ENCODE assay signal across 8 cellular contexts in the genomic region with DNA sequence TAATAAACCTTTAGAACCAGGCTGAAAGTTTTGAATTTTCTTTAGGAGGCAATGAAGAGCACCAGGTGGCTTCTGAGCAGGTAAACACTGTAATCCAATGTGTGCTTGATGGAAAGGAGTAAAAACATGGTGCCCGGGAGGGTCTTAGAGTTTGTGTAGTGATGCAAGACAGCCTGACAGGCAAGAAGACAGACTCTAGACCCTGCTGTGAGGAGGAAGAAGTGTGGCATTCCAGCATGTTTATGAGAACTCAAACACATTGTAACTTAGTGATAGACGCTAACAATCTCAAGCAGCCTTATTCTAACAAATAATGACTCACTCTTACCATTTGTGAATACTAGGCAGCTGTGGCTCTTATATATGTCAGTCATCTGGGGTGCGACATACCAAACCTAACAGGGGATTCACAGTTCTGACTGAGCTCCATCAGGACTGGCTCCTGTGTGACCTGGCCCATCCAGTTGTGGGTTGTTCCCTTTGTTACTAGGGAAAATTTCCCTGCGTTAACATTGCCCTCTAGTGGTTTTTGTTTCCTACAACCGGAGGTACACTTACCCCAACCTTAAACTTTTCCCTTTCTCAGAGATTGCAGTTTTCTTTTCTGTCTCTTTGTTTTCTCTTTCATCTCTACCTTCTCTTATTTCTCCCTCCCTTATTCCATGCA. TPM values are rescaled to one million over a fixed set of nuclear protein-coding genes. Genes with fewer than 3 reads are reported as not detected.
DNase-seq lines count a peak whose midpoint lies in the region; ATAC-seq and TF ChIP-seq lines count a peak whose summit lies in the region.

No MANE protein-coding gene starts in this region.

- no peak overlapping the region for H3K4me3 Mint-ChIP-seq in activated T-cell treated with anti-CD3 and anti-CD28 coated beads, Interleukin-2, amount 50 U/mL, for 4 hours

- H3K4me1 Mint-ChIP-seq in activated T-cell treated with anti-CD3 and anti-CD28 coated beads, Interleukin-2, amount 50 U/mL, for 4 hours (ENCODE audit: low read depth), result peaks cover 19% of the 10 kb centered on the region

- DNase-seq in AG20443 (ENCODE audit: low spot score), result peak; percentile 56
- DNase-seq in OCI-M1 (lab: John Stamatoyannopoulos, UW), result peak; percentile 90
- DNase-seq in activated T-cell treated with anti-CD3 and anti-CD28 coated beads, Interleukin-2, amount 50 U/mL, for 4 hours, result peak; percentile 53
- peak; percentile 68 for DNase-seq in fibroblast of the aortic adventitia (ENCODE audit: low read depth)
- peak; percentile 61 for DNase-seq in pons (ENCODE audit: low spot score)
- no peak for DNase-seq in NCI-H187 (lab: John Stamatoyannopoulos, UW)

- TF ChIP-seq CTCF in fibroblast of the aortic adventitia (IDR thresholded peaks at IDR 0.05; ENCODE audit: insufficient read depth, low read length), result peak; percentile 48

- no peak overlapping the region for H3K4me3 ChIP-seq in fibroblast of the aortic adventitia (ENCODE audit: low read depth, low read length)

- no peaks in the 10 kb centered on the region for H3K9me3 Mint-ChIP-seq in activated T-cell treated with anti-CD3 and anti-CD28 coated beads, Interleukin-2, amount 50 U/mL, for 4 hours

- no peaks in the 10 kb centered on the region for H3K27me3 Mint-ChIP-seq in activated T-cell treated with anti-CD3 and anti-CD28 coated beads, Interleukin-2, amount 50 U/mL, for 4 hours (ENCODE audit: low read depth)

- peak; percentile 79 for ATAC-seq in GM18517 (IDR thresholded peaks at IDR 0.05; ENCODE audit: unreplicated experiment)
- peak; percentile 70 for ATAC-seq in HG03159 (IDR thresholded peaks at IDR 0.05; ENCODE audit: unreplicated experiment)
- ATAC-seq in activated T-cell treated with anti-CD3 and anti-CD28 coated beads, Interleukin-2, amount 50 U/mL, for 4 hours, result peak; percentile 100

- H3K36me3 Mint-ChIP-seq in activated T-cell treated with anti-CD3 and anti-CD28 coated beads, Interleukin-2, amount 50 U/mL, for 4 hours (ENCODE audit: insufficient read depth), result no peaks in the 10 kb centered on the region

RNA-seq across cellular contexts. Expression of gene VSIG4, which starts 53.8 kb away (rescaled TPM):
- total RNA-seq in activated T-cell treated with anti-CD3 and anti-CD28 coated beads, Interleukin-2, amount 50 U/mL, for 4 hours, result under 1 TPM; 0.19 to 0.21 (median 0.20) TPM
- total RNA-seq in fibroblast of the aortic adventitia (ENCODE audit: low replicate concordance), result not detected in 2 replicates

Comparison
In these comparisons a context has a peak if more than half of its experiments do, and no peak if none do; other contexts are left out.
1. DNase-seq: peak in AG20443 (single experiment), OCI-M1 (single experiment), activated T-cell treated with anti-CD3 and anti-CD28 coated beads, Interleukin-2, amount 50 U/mL, for 4 hours (single experiment), fibroblast of the aortic adventitia (single experiment) and pons (single experiment); none in NCI-H187 (0 of 2).
2. Peak in every context shown above with its lines, with median percentiles within 50 percentile points of each other: ATAC-seq.